1 cellular context compared by ENCODE assay signal in genomic region chr17:70139449-70139993, GRCh38.
TF ChIP-seq lines count a peak whose summit lies in the region.

No MANE protein-coding gene starts in this region.

TF ChIP-seq in IMR-90, 13 proteins besides CTCF, POLR2A, EP300 and RAD21 (continued from another document):
- TF ChIP-seq CHD1 (IDR thresholded peaks at IDR 0.05; ENCODE audit: low read depth, low read length): no peak
- TF ChIP-seq BHLHE40 (IDR thresholded peaks at IDR 0.05; ENCODE audit: low read depth, low read length): no peak
- no peak for TF ChIP-seq MAFK (IDR thresholded peaks at IDR 0.05; ENCODE audit: low read depth, low read length)
- TF ChIP-seq NFE2L2 (IDR thresholded peaks at IDR 0.05; ENCODE audit: low read depth, low read length): no peak
TF ChIP-seq in IMR-90: peak in this region for 0.
